Comparison of ENCODE assay signal across 24 cellular contexts in genomic region chr1:82567308-82567707, GRCh38.
"Had no signal": no experiment of that assay in that cellular context is flagged by ENCODE, and none has a peak within 500 bp of the region (broad histone marks: within the 10 kb centered on the region; RNA-seq: fewer than 3 reads in every experiment).

No MANE protein-coding gene starts in this region.

- H3K36me3 ChIP-seq: esophagus muscularis mucosa, sigmoid colon, transverse colon, WERI-Rb-1 had no signal

- H2AFZ ChIP-seq: hepatocyte had no signal

- H3K4me2 ChIP-seq: hepatocyte had no signal

- FAIRE-seq: colon, endothelial cell of umbilical vein, frontal cortex, TTC549, urothelium cell line had no signal

- H3K27ac ChIP-seq: esophagus muscularis mucosa, hepatocyte, sigmoid colon, transverse colon, WERI-Rb-1 had no signal

- H3K9me3 ChIP-seq: esophagus muscularis mucosa, sigmoid colon, transverse colon had no signal

- H3K79me2 ChIP-seq: hepatocyte had no signal

- H3K27me3 Mint-ChIP-seq: activated naive CD4-positive, alpha-beta T cell treated with anti-CD3 and anti-CD28 coated beads, Interleukin-2, amount 50 U/mL, for 24 hours; stimulated activated naive B cell treated with anti-CD40 and anti-IgM and Interleukin-4, amounts not matched to agents 10 μg/mL and 1 μg/mL and 100 μg/mL, for 72 hours had no signal

- H3K4me1 Mint-ChIP-seq: activated naive CD4-positive, alpha-beta T cell treated with anti-CD3 and anti-CD28 coated beads, Interleukin-2, amount 50 U/mL, for 24 hours; memory B cell had no signal

- H3K9me3 Mint-ChIP-seq: activated naive CD4-positive, alpha-beta T cell treated with anti-CD3 and anti-CD28 coated beads, Interleukin-2, amount 50 U/mL, for 24 hours had no signal

- ATAC-seq: stimulated activated naive B cell treated with anti-CD40 and anti-IgM and Interleukin-4, amounts not matched to agents 10 μg/mL and 1 μg/mL and 100 μg/mL, for 72 hours had no signal

- H3K27ac Mint-ChIP-seq: activated naive CD4-positive, alpha-beta T cell treated with anti-CD3 and anti-CD28 coated beads, Interleukin-2, amount 50 U/mL, for 24 hours; memory B cell; stimulated activated naive B cell treated with anti-CD40 and anti-IgM and Interleukin-4, amounts not matched to agents 10 μg/mL and 1 μg/mL and 100 μg/mL, for 72 hours had no signal

- DNase-seq: activated gamma-delta T cell treated with Interleukin-2 at 50 U/mL for 16 hours; activated T-cell treated with anti-CD3 and anti-CD28 coated beads, Interleukin-2, amount 50 U/mL, for 1 hour; anterior cingulate cortex; central memory CD4-positive, alpha-beta T cell; effector memory CD4-positive, alpha-beta T cell; glutamatergic neuron; kidney glomerular epithelial cell; posterior cingulate gyrus; sigmoid colon; stimulated activated CD4-positive, alpha-beta T cell treated with anti-CD3 and anti-CD28 coated beads, Interleukin-2, amount 100 ng/mL, for 48 hours; stimulated activated CD8-positive, alpha-beta memory T cell treated with anti-CD3 and anti-CD28 coated beads, Interleukin-4, amount 100 ng/mL, for 48 hours; stimulated activated naive B cell treated with anti-CD40 and anti-IgM and Interleukin-4, amounts not matched to agents 10 μg/mL and 1 μg/mL and 100 μg/mL, for 72 hours; transverse colon; WERI-Rb-1 had no signal

- H3K4me3 Mint-ChIP-seq: activated naive CD4-positive, alpha-beta T cell treated with anti-CD3 and anti-CD28 coated beads, Interleukin-2, amount 50 U/mL, for 24 hours; memory B cell; neural crest cell; stimulated activated naive B cell treated with anti-CD40 and anti-IgM and Interleukin-4, amounts not matched to agents 10 μg/mL and 1 μg/mL and 100 μg/mL, for 72 hours had no signal

- H3K4me3 ChIP-seq: esophagus muscularis mucosa, hepatocyte, sigmoid colon, transverse colon had no signal

- H3K36me3 Mint-ChIP-seq: activated naive CD4-positive, alpha-beta T cell treated with anti-CD3 and anti-CD28 coated beads, Interleukin-2, amount 50 U/mL, for 24 hours; memory B cell; stimulated activated naive B cell treated with anti-CD40 and anti-IgM and Interleukin-4, amounts not matched to agents 10 μg/mL and 1 μg/mL and 100 μg/mL, for 72 hours had no signal

- H3K27me3 ChIP-seq: esophagus muscularis mucosa, hepatocyte, sigmoid colon, transverse colon had no signal
